ENCODE assay signal across 1 cellular context in the genomic region with DNA sequence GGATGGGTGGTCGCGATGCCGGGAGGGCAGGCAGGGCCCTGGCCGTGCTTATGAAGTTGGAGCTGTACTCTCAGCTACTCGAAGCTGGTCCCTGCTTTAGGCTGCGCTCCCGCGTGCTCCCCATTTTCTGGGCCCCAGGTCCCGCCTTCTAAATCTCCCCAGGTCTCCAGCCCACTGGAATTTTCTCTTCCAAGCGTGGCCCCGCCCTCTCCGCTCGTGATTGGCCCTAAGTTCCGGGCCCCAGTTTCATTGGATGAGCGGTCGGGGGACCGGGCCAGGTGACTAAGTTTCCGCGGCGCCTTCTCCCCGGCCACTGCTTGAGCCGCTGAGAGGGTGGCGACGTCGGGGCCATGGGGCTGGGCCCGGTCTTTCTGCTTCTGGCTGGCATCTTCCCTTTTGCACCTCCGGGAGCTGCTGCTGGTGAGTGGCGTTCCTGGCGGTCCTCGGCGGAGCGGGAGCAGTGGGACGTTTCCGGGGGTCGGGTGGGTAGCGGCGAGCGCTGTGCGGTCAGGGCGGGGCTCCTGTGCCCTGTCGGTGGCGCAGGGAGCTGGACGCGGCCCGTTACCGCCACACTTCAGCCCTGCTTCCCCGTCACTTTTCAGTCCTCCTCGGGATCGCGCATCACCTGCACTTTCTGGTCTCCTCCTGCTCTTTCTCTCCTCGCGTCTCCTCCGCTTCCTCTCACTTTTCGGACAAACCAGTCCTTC.
TF ChIP-seq lines count a peak whose summit lies in the region.

A gene (plus strand): TSS at position 313 of the 707 bp plus-strand sequence. CDS start 38 bp downstream, at position 351.

TF ChIP-seq in K562, 482 proteins besides CTCF, POLR2A, EP300 and RAD21 (continued from another document and continues in another):
- TF ChIP-seq, protein P1, sequence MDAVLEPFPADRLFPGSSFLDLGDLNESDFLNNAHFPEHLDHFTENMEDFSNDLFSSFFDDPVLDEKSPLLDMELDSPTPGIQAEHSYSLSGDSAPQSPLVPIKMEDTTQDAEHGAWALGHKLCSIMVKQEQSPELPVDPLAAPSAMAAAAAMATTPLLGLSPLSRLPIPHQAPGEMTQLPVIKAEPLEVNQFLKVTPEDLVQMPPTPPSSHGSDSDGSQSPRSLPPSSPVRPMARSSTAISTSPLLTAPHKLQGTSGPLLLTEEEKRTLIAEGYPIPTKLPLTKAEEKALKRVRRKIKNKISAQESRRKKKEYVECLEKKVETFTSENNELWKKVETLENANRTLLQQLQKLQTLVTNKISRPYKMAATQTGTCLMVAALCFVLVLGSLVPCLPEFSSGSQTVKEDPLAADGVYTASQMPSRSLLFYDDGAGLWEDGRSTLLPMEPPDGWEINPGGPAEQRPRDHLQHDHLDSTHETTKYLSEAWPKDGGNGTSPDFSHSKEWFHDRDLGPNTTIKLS (IDR thresholded peaks at IDR 0.05; ENCODE audit: borderline replicate concordance, low read depth) = no peak; the same call in 1 of the 2 replicates
- TF ChIP-seq CBFA2T2 (conservative IDR thresholded peaks at IDR 0.05) (no peak), MAZ (CRISPR knock-in tag; conservative IDR thresholded peaks at IDR 0.05 in 1 of 2, IDR thresholded peaks at IDR 0.05 in 1 of 2) (peak; percentile 81 to 84), MCM7 (IDR thresholded peaks at IDR 0.05) (no peak), HDAC2 (IDR thresholded peaks at IDR 0.05) (peak; percentile 83; the same call in 1 of the 2 replicates), KDM1A (IDR thresholded peaks at IDR 0.05) (no peak), FOXK2 (conservative IDR thresholded peaks at IDR 0.05 in 1 of 2, IDR thresholded peaks at IDR 0.05 in 1 of 2; ENCODE audit: low read depth in 2 of 2) (no peak), ZNF212 (CRISPR knock-in tag; IDR thresholded peaks at IDR 0.05) (0 out of 2 replicates have a peak, but pooled peaks have one; percentile 35), CCAR2 (IDR thresholded peaks at IDR 0.05; ENCODE audit: low read depth, low read length) (no peak), ZNF23 (CRISPR knock-in tag; IDR thresholded peaks at IDR 0.05) (no peak), WHSC1 (IDR thresholded peaks at IDR 0.05; ENCODE audit: low read length) (no peak), ZSCAN29 (IDR thresholded peaks at IDR 0.05) (no peak), ZNF224 (CRISPR knock-in tag; IDR thresholded peaks at IDR 0.05) (no peak), RBM14 (IDR thresholded peaks at IDR 0.05; ENCODE audit: borderline replicate concordance, insufficient read depth, low read depth, low read length) (no peak), ZNF583 (CRISPR knock-in tag; IDR thresholded peaks at IDR 0.05) (no peak), STAT5B (CRISPR knock-in tag; IDR thresholded peaks at IDR 0.05) (no peak), TRIM24 (IDR thresholded peaks at IDR 0.05) (0 out of 4 replicates have a peak, but pooled peaks of 1 of the 2 experiments have one; percentile 31), ARID1B (IDR thresholded peaks at IDR 0.05) (no peak), ZNF589 (CRISPR knock-in tag; IDR thresholded peaks at IDR 0.05; ENCODE audit: low read depth) (no peak), SRSF1 (IDR thresholded peaks at IDR 0.05; ENCODE audit: low read depth, low read length) (no peak), NR2C2 (CRISPR knock-in tag; IDR thresholded peaks at IDR 0.05) (0 out of 2 replicates have a peak, but pooled peaks have one; percentile 39), NR2C2 (tag; IDR thresholded peaks at IDR 0.05) (no peak), ZBTB7A (IDR thresholded peaks at IDR 0.05; ENCODE audit: borderline replicate concordance, control insufficient read depth, low read depth, low read length) (peak; percentile 87; the same call in 1 of the 2 replicates), ZNF282 (CRISPR knock-in tag; IDR thresholded peaks at IDR 0.05) (no peak), MAFF (IDR thresholded peaks at IDR 0.05; ENCODE audit: low read length) (no peak)
- TF ChIP-seq, protein P2, sequence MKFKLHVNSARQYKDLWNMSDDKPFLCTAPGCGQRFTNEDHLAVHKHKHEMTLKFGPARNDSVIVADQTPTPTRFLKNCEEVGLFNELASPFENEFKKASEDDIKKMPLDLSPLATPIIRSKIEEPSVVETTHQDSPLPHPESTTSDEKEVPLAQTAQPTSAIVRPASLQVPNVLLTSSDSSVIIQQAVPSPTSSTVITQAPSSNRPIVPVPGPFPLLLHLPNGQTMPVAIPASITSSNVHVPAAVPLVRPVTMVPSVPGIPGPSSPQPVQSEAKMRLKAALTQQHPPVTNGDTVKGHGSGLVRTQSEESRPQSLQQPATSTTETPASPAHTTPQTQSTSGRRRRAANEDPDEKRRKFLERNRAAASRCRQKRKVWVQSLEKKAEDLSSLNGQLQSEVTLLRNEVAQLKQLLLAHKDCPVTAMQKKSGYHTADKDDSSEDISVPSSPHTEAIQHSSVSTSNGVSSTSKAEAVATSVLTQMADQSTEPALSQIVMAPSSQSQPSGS (CRISPR knock-in tag; IDR thresholded peaks at IDR 0.05) = no peak
- TF ChIP-seq, protein P3, sequence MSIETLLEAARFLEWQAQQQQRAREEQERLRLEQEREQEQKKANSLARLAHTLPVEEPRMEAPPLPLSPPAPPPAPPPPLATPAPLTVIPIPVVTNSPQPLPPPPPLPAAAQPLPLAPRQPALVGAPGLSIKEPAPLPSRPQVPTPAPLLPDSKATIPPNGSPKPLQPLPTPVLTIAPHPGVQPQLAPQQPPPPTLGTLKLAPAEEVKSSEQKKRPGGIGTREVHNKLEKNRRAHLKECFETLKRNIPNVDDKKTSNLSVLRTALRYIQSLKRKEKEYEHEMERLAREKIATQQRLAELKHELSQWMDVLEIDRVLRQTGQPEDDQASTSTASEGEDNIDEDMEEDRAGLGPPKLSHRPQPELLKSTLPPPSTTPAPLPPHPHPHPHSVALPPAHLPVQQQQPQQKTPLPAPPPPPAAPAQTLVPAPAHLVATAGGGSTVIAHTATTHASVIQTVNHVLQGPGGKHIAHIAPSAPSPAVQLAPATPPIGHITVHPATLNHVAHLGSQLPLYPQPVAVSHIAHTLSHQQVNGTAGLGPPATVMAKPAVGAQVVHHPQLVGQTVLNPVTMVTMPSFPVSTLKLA (conservative IDR thresholded peaks at IDR 0.05) = peak; percentile 29 to 77
- TF ChIP-seq, protein P4, sequence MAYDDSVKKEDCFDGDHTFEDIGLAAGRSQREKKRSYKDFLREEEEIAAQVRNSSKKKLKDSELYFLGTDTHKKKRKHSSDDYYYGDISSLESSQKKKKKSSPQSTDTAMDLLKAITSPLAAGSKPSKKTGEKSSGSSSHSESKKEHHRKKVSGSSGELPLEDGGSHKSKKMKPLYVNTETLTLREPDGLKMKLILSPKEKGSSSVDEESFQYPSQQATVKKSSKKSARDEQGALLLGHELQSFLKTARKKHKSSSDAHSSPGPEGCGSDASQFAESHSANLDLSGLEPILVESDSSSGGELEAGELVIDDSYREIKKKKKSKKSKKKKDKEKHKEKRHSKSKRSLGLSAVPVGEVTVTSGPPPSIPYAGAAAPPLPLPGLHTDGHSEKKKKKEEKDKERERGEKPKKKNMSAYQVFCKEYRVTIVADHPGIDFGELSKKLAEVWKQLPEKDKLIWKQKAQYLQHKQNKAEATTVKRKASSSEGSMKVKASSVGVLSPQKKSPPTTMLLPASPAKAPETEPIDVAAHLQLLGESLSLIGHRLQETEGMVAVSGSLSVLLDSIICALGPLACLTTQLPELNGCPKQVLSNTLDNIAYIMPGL (CRISPR knock-in tag; IDR thresholded peaks at IDR 0.05) = no peak
- TF ChIP-seq, protein P5, sequence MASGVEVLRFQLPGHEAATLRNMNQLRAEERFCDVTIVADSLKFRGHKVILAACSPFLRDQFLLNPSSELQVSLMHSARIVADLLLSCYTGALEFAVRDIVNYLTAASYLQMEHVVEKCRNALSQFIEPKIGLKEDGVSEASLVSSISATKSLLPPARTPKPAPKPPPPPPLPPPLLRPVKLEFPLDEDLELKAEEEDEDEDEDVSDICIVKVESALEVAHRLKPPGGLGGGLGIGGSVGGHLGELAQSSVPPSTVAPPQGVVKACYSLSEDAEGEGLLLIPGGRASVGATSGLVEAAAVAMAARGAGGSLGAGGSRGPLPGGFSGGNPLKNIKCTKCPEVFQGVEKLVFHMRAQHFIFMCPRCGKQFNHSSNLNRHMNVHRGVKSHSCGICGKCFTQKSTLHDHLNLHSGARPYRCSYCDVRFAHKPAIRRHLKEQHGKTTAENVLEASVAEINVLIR (CRISPR knock-in tag; IDR thresholded peaks at IDR 0.05) = no peak
- TF ChIP-seq, protein P6, sequence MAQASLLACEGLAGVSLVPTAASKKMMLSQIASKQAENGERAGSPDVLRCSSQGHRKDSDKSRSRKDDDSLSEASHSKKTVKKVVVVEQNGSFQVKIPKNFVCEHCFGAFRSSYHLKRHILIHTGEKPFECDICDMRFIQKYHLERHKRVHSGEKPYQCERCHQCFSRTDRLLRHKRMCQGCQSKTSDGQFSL (CRISPR knock-in tag; IDR thresholded peaks at IDR 0.05) = 0 out of 2 replicates have a peak, but pooled peaks have one; percentile 3
- TF ChIP-seq, protein P6 (tag; IDR thresholded peaks at IDR 0.05) = no peak
- TF ChIP-seq, protein P7, sequence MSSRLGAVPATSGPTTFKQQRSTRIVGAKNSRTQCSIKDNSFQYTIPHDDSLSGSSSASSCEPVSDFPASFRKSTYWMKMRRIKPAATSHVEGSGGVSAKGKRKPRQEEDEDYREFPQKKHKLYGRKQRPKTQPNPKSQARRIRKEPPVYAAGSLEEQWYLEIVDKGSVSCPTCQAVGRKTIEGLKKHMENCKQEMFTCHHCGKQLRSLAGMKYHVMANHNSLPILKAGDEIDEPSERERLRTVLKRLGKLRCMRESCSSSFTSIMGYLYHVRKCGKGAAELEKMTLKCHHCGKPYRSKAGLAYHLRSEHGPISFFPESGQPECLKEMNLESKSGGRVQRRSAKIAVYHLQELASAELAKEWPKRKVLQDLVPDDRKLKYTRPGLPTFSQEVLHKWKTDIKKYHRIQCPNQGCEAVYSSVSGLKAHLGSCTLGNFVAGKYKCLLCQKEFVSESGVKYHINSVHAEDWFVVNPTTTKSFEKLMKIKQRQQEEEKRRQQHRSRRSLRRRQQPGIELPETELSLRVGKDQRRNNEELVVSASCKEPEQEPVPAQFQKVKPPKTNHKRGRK (tag; IDR thresholded peaks at IDR 0.05) = no peak
- TF ChIP-seq, protein P8, sequence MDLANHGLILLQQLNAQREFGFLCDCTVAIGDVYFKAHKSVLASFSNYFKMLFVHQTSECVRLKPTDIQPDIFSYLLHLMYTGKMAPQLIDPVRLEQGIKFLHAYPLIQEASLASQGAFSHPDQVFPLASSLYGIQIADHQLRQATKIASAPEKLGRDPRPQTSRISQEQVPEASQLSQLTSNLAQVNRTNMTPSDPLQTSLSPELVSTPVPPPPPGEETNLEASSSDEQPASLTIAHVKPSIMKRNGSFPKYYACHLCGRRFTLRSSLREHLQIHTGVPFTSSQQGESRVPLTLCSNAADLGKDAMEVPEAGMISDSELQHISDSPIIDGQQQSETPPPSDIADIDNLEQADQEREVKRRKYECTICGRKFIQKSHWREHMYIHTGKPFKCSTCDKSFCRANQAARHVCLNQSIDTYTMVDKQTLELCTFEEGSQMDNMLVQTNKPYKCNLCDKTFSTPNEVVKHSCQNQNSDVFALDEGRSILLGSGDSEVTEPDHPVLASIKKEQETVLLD (IDR thresholded peaks at IDR 0.05) = peak; percentile 46
- TF ChIP-seq, protein P9, sequence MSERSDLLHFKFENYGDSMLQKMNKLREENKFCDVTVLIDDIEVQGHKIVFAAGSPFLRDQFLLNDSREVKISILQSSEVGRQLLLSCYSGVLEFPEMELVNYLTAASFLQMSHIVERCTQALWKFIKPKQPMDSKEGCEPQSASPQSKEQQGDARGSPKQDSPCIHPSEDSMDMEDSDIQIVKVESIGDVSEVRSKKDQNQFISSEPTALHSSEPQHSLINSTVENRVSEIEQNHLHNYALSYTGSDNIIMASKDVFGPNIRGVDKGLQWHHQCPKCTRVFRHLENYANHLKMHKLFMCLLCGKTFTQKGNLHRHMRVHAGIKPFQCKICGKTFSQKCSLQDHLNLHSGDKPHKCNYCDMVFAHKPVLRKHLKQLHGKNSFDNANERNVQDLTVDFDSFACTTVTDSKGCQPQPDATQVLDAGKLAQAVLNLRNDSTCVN (CRISPR knock-in tag; IDR thresholded peaks at IDR 0.05) = no peak
- TF ChIP-seq, protein P10, sequence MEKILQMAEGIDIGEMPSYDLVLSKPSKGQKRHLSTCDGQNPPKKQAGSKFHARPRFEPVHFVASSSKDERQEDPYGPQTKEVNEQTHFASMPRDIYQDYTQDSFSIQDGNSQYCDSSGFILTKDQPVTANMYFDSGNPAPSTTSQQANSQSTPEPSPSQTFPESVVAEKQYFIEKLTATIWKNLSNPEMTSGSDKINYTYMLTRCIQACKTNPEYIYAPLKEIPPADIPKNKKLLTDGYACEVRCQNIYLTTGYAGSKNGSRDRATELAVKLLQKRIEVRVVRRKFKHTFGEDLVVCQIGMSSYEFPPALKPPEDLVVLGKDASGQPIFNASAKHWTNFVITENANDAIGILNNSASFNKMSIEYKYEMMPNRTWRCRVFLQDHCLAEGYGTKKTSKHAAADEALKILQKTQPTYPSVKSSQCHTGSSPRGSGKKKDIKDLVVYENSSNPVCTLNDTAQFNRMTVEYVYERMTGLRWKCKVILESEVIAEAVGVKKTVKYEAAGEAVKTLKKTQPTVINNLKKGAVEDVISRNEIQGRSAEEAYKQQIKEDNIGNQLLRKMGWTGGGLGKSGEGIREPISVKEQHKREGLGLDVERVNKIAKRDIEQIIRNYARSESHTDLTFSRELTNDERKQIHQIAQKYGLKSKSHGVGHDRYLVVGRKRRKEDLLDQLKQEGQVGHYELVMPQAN (IDR thresholded peaks at IDR 0.05; ENCODE audit: borderline replicate concordance) = peak; percentile 60; the same call in 1 of the 2 replicates
- TF ChIP-seq, protein P11, sequence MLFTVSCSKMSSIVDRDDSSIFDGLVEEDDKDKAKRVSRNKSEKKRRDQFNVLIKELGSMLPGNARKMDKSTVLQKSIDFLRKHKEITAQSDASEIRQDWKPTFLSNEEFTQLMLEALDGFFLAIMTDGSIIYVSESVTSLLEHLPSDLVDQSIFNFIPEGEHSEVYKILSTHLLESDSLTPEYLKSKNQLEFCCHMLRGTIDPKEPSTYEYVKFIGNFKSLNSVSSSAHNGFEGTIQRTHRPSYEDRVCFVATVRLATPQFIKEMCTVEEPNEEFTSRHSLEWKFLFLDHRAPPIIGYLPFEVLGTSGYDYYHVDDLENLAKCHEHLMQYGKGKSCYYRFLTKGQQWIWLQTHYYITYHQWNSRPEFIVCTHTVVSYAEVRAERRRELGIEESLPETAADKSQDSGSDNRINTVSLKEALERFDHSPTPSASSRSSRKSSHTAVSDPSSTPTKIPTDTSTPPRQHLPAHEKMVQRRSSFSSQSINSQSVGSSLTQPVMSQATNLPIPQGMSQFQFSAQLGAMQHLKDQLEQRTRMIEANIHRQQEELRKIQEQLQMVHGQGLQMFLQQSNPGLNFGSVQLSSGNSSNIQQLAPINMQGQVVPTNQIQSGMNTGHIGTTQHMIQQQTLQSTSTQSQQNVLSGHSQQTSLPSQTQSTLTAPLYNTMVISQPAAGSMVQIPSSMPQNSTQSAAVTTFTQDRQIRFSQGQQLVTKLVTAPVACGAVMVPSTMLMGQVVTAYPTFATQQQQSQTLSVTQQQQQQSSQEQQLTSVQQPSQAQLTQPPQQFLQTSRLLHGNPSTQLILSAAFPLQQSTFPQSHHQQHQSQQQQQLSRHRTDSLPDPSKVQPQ (CRISPR knock-in tag; IDR thresholded peaks at IDR 0.05; ENCODE audit: borderline replicate concordance) = no peak
